8 cellular contexts compared by ENCODE assay signal in the genomic region with DNA sequence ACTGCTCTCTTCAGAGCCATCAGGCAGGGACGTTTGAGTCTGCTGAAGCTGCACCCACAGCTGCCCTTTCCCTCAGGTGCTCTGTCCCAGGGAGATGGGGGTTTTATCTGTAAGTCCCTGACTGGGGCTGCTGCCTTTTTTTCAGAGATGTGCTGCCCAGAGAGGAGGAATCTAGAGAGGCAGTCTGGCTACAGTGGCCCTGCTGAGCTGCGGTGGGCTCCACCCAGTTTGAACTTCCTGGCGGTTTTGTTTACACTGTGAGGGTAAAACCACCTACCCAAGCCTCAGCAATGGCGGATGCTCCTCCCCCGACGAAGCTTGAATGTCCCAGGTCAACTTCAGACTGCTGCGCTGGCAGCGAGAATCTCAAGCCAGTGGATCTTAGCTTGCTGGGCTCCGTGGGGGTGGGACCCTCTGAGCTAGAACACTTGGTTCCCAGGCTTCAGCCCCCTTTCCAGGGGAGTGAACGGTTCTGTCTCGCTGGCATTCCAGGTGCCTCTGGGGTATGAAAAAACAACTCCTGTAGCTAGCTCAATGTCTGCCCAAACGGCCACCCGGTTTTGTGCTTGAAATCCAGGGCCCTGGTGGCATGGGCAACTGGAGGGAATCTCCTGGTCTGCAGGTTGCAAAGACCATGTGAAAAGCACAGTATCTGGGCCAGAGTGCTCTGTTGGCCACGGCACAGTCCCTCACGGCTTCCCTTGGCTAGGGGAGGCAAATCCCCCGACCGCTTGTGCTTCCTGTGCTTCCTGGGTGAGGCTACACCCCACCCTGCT. TPM values are rescaled to one million over a fixed set of nuclear protein-coding genes. Genes with fewer than 3 reads are reported as not detected.
DNase-seq lines count a peak whose midpoint lies in the region; ATAC-seq and TF ChIP-seq lines count a peak whose summit lies in the region.

No MANE protein-coding gene starts in this region.

- POLR2A ChIA-PET in CD8-positive, alpha-beta memory T cell (lab: Charles Lee), result interaction anchor here (0.6 to 2.1 kb wide), 6 partner anchors 8 to 340 kb away, joined by 3 to 42 read pairs (median 3); partner anchors contain the start of gene ST6GAL1

- H3K27ac Mint-ChIP-seq in CD8-positive, alpha-beta memory T cell, result peak overlapping the region; percentile 88 to 98 (median 92)

- DNase-seq in CD8-positive, alpha-beta memory T cell, result peak; percentile 58 to 89 (median 82)
- DNase-seq in Peyer's patch (peak in 2 of 3 donors; percentile 88 to 93), spleen (peak; percentile 93), NCI-H128 (lab: John Stamatoyannopoulos, UW; ENCODE audit: unreplicated experiment) (no peak), left lung (no peak), C1 segment of cervical spinal cord (lab: John Stamatoyannopoulos, UW) (no peak)
- DNase-seq in activated T-helper 1 cell treated with anti-CD3 and anti-CD28 coated beads, Interleukin-2, amount 50 U/mL, for 16 hours (ENCODE audit: low read depth in 1 of 2, low spot score in 1 of 2), result peak; percentile 51 to 70

- ATAC-seq in left lung (no peak), GM21723 (IDR thresholded peaks at IDR 0.05; ENCODE audit: unreplicated experiment) (no peak)

- H3K4me3 Mint-ChIP-seq in CD8-positive, alpha-beta memory T cell, result peak overlapping the region; percentile 78 to 86 (median 80)

- no peaks in the 10 kb centered on the region for H3K27me3 ChIP-seq in CD8-positive, alpha-beta memory T cell (ENCODE audit: insufficient read depth, low read length, poor library complexity, severe bottlenecking)
- H3K27me3 ChIP-seq in Peyer's patch (no peaks in the 10 kb centered on the region), spleen (replicated peaks in 1 of 7) (no peaks in the 10 kb centered on the region), left lung (no peaks in the 10 kb centered on the region)

- peak overlapping the region; percentile 40 for H3K4me3 ChIP-seq in CD8-positive, alpha-beta memory T cell (ENCODE audit: low read length)
- H3K4me3 ChIP-seq in Peyer's patch (peak overlapping the region; percentile 6 to 24 (median 8)), spleen (peak overlapping the region in 2 of 8 donors; percentile 10 to 51), left lung (no peak overlapping the region)

- CTCF ChIA-PET in CD8-positive, alpha-beta memory T cell (lab: Charles Lee), result interaction anchor here (0.7 to 3.6 kb wide), 17 partner anchors 10 to 256 kb away, joined by 3 to 35 read pairs (median 4); partner anchors contain the start of genes RPL39L and ST6GAL1

- WGBS in spleen, 5 donors, result 40 to 54% (median 46%) methylated on average over 10 to 17 of the region's 17 CpGs

- peak overlapping the region; percentile 73 for H3K27ac ChIP-seq in CD8-positive, alpha-beta memory T cell (ENCODE audit: low read depth, low read length)
- peak overlapping the region in 3 of 4 donors; percentile 39 to 80 (median 64) for H3K27ac ChIP-seq in Peyer's patch
- H3K27ac ChIP-seq in spleen, result peak overlapping the region; percentile 41 to 89 (median 75)
- no peak overlapping the region for H3K27ac ChIP-seq in left lung

- TF ChIP-seq CTCF in Peyer's patch (IDR thresholded peaks at IDR 0.05), result peak in 1 of 6 experiments; percentile 3
- TF ChIP-seq CTCF in spleen (IDR thresholded peaks at IDR 0.05 in 8 of 11, conservative IDR thresholded peaks at IDR 0.05 in 3 of 11), result no peak
- no peak for TF ChIP-seq CTCF in left lung (IDR thresholded peaks at IDR 0.05)

- H3K27me3 Mint-ChIP-seq in CD8-positive, alpha-beta memory T cell, result no peaks in the 10 kb centered on the region

- H3K4me1 ChIP-seq in CD8-positive, alpha-beta memory T cell (ENCODE audit: insufficient read depth, low read length), result peaks cover 22% of the 10 kb centered on the region
- peaks cover 0 to 12% (median 3%) of the 10 kb centered on the region in 4 donors for H3K4me1 ChIP-seq in Peyer's patch
- H3K4me1 ChIP-seq in spleen, result peaks cover 0 to 31% (median 13%) of the 10 kb centered on the region in 6 donors
- peaks cover 0 to 10% of the 10 kb centered on the region in 2 donors for H3K4me1 ChIP-seq in left lung

- H3K36me3 ChIP-seq in CD8-positive, alpha-beta memory T cell (ENCODE audit: insufficient read depth, low read length), result no peaks in the 10 kb centered on the region
- H3K36me3 ChIP-seq in Peyer's patch, result no peaks in the 10 kb centered on the region
- H3K36me3 ChIP-seq in spleen, result no peaks in the 10 kb centered on the region
- no peaks in the 10 kb centered on the region for H3K36me3 ChIP-seq in left lung

- H3K9me3 Mint-ChIP-seq in CD8-positive, alpha-beta memory T cell, result peaks cover 15 to 59% (median 51%) of the 10 kb centered on the region in 5 donors

- H3K36me3 Mint-ChIP-seq in CD8-positive, alpha-beta memory T cell, result peaks cover 11 to 54% (median 30%) of the 10 kb centered on the region in 3 donors

- peaks cover 10% of the 10 kb centered on the region for H3K9me3 ChIP-seq in CD8-positive, alpha-beta memory T cell (ENCODE audit: low read length)
- H3K9me3 ChIP-seq in Peyer's patch (no peaks in the 10 kb centered on the region), spleen (peaks cover 0 to 37% (median 11%) of the 10 kb centered on the region in 8 donors), left lung (no peaks in the 10 kb centered on the region)

- intact Hi-C loops in spleen (cut with DNase I; ENCODE audit: low total_unique reads), result no loop called here
- intact Hi-C loops in left lung (cut with DNase I), result no loop called here

- peaks cover 41 to 56% (median 51%) of the 10 kb centered on the region in 3 donors for H3K4me1 Mint-ChIP-seq in CD8-positive, alpha-beta memory T cell

- TF ChIP-seq POLR2A in Peyer's patch (IDR thresholded peaks at IDR 0.05), result no peak
- no peak for TF ChIP-seq POLR2A in spleen (IDR thresholded peaks at IDR 0.05)

RNA-seq across cellular contexts. Expression of gene ST6GAL1, which starts 21.1 kb away (rescaled TPM):
- total RNA-seq in CD8-positive, alpha-beta memory T cell, result 100 to 1,000 TPM in 1 of 2 experiments, 10 to 100 TPM in 1; 96.8 to 108 TPM
- 139 TPM for polyA plus RNA-seq in CD8-positive, alpha-beta memory T cell
- total RNA-seq in Peyer's patch (10 to 100 TPM in 3 of 4 donors, 1 to 10 TPM in 1; 3.7 to 96.6 (median 14.9) TPM), spleen (100 to 1,000 TPM; 160 to 247 (median 211) TPM), left lung (100 to 1,000 TPM in 1 of 2 donors, 10 to 100 TPM in 1; 49.9 to 132 TPM)
- polyA plus RNA-seq in spleen, result 10 to 100 TPM; 46.7 to 67.5 (median 59.3) TPM

Comparison
In these comparisons a context has a peak if more than half of its experiments do, and no peak if none do; other contexts are left out.
1. DNase-seq: peak in CD8-positive, alpha-beta memory T cell (5 of 5), Peyer's patch (2 of 3), activated T-helper 1 cell treated with anti-CD3 and anti-CD28 coated beads, Interleukin-2, amount 50 U/mL, for 16 hours (2 of 2) and spleen (single experiment); none in NCI-H128 (single experiment), left lung (0 of 2) and C1 segment of cervical spinal cord (0 of 14).
2. H3K27ac ChIP-seq: peak in CD8-positive, alpha-beta memory T cell (single experiment), Peyer's patch (3 of 4) and spleen (8 of 8); none in left lung (0 of 2).
3. H3K4me3 ChIP-seq: peak in CD8-positive, alpha-beta memory T cell (single experiment) and Peyer's patch (4 of 4); none in left lung (0 of 2).